ENCODE assay signal across 13 cellular contexts in the genomic region with DNA sequence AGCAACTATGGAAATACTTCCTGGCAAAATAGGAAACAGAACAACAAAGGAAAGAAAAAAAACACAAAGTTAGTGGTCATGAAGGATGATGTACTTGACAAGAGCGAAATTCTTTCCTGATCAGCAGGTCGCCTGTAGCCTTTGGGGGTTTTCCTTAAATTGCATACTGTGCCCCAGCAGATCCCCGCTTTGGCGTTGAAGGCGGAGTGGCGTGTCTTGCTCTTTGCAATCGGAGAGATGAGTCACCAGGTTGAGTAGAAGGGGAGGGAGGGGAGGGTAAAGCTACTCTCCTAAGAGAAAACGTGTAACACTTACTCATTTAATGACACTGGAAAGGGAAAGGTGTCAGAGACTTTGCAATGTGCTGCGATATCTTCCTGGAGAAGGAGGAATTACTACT.
DNase-seq lines count a peak whose midpoint lies in the region; ATAC-seq and TF ChIP-seq lines count a peak whose summit lies in the region.
"Had no signal": no experiment of that assay in that cellular context is flagged by ENCODE, and none has a peak within 500 bp of the region (broad histone marks: within the 10 kb centered on the region; RNA-seq: fewer than 3 reads in every experiment).

No MANE protein-coding gene starts in this region.

- no peak for TF ChIP-seq CTCF in esophagus squamous epithelium (IDR thresholded peaks at IDR 0.05)

- peak overlapping the region; percentile 30; the same call in 1 of the 2 replicates for H3K4me3 ChIP-seq in HUES48 (ENCODE audit: low read depth, low read length)
- no peak overlapping the region for H3K4me3 ChIP-seq in SJSA1
- H3K4me3 ChIP-seq in skeletal muscle cell (ENCODE audit: low read depth, low read length): no peak overlapping the region
- no peak overlapping the region for H3K4me3 ChIP-seq in esophagus squamous epithelium
- H3K4me3 ChIP-seq: Peyer's patch, thyroid gland had no signal

- peak; percentile 90 for ATAC-seq in esophagus mucosa

- intact Hi-C loops in esophagus squamous epithelium (cut with DNase I): no loop called here

- H3K36me3 ChIP-seq in HUES48 (ENCODE audit: control insufficient read depth, insufficient read depth, low read length) (no peaks in the 10 kb centered on the region), SJSA1 (no peaks in the 10 kb centered on the region), esophagus squamous epithelium (no peaks in the 10 kb centered on the region)
- H3K36me3 ChIP-seq: Peyer's patch, thyroid gland had no signal

- peak; percentile 57 to 65 for DNase-seq in SJSA1 (ENCODE audit: low read depth in 1 of 2, low spot score in 2 of 2)
- DNase-seq in skeletal muscle cell (ENCODE audit: low read depth): peak; percentile 26
- no peak for DNase-seq in kidney glomerular epithelial cell (lab: John Stamatoyannopoulos, UW)
- DNase-seq in esophagus squamous epithelium (lab: John Stamatoyannopoulos, UW): no peak
- DNase-seq in activated T-cell treated with anti-CD3 and anti-CD28 coated beads, Interleukin-2, amount 50 U/mL, for 1 hour: no peak
- no peak for DNase-seq in NCI-H2196 treated with DMSO at 0.1 percent for 48 hours (lab: John Stamatoyannopoulos, UW; ENCODE audit: unreplicated experiment)
- DNase-seq: activated CD4-positive, alpha-beta T cell treated with anti-CD3 and anti-CD28 coated beads, Interleukin-2, amount 50 U/mL, for 1 hour; CD4-positive, alpha-beta T cell; Peyer's patch; T-helper 2 cell; thyroid gland had no signal

- no peaks in the 10 kb centered on the region for H3K9me3 ChIP-seq in HUES48 (ENCODE audit: control insufficient read depth, insufficient read depth, low read length)
- no peaks in the 10 kb centered on the region for H3K9me3 ChIP-seq in SJSA1 (replicated peaks)
- H3K9me3 ChIP-seq in esophagus squamous epithelium: no peaks in the 10 kb centered on the region
- H3K9me3 ChIP-seq: Peyer's patch, thyroid gland had no signal

- TF ChIP-seq POLR2A in esophagus squamous epithelium (IDR thresholded peaks at IDR 0.05): no peak

- no peak overlapping the region for H3K27ac ChIP-seq in HUES48 (ENCODE audit: low read depth, low read length)
- H3K27ac ChIP-seq in SJSA1: no peak overlapping the region
- H3K27ac ChIP-seq in esophagus squamous epithelium: no peak overlapping the region
- H3K27ac ChIP-seq: Peyer's patch, thyroid gland had no signal

- 30 to 42% methylated on average over 9 of the region's 9 CpGs for WGBS in esophagus squamous epithelium, 2 donors

- peaks cover 23% of the 10 kb centered on the region for H3K4me1 ChIP-seq in HUES48 (ENCODE audit: control insufficient read depth, insufficient read depth, low read length)
- peaks cover 10% of the 10 kb centered on the region for H3K4me1 ChIP-seq in SJSA1 (replicated peaks)
- H3K4me1 ChIP-seq in esophagus squamous epithelium: peaks cover 0 to 8% (median 0%) of the 10 kb centered on the region in 3 donors
- H3K4me1 ChIP-seq: Peyer's patch, thyroid gland had no signal

- H3K9ac ChIP-seq in HUES48 (ENCODE audit: low read depth, low read length): no peak overlapping the region

- no peaks in the 10 kb centered on the region for H3K27me3 ChIP-seq in HUES48 (ENCODE audit: control insufficient read depth, insufficient read depth, low read length)
- H3K27me3 ChIP-seq in SJSA1 (replicated peaks): no peaks in the 10 kb centered on the region
- H3K27me3 ChIP-seq in esophagus squamous epithelium: peaks cover 0 to 12% (median 0%) of the 10 kb centered on the region in 4 donors
- H3K27me3 ChIP-seq: Peyer's patch, thyroid gland had no signal

Comparison
In these comparisons a context has a peak if more than half of its experiments do, and no peak if none do; other contexts are left out.
1. DNase-seq: peak in SJSA1 (2 of 2) and skeletal muscle cell (single experiment); none in kidney glomerular epithelial cell (single experiment), esophagus squamous epithelium (single experiment), activated T-cell treated with anti-CD3 and anti-CD28 coated beads, Interleukin-2, amount 50 U/mL, for 1 hour (single experiment) and NCI-H2196 treated with DMSO at 0.1 percent for 48 hours (single experiment).